ENCODE assay signal across 21 cellular contexts in genomic region chr10:100659361-100660098, GRCh38.
"Had no signal": no experiment of that assay in that cellular context is flagged by ENCODE, and none has a peak within 500 bp of the region (broad histone marks: within the 10 kb centered on the region; RNA-seq: fewer than 3 reads in every experiment).

No MANE protein-coding gene starts in this region.

- H3K36me3 ChIP-seq: transverse colon had no signal

- H3K27ac Mint-ChIP-seq: activated naive CD8-positive, alpha-beta T cell treated with anti-CD3 and anti-CD28 coated beads, Interleukin-2, amount 10 ng/mL, durations not matched to agents 7 days and 5 days; natural killer cell; progenitor cell of endocrine pancreas; T-cell had no signal

- H3K9me3 ChIP-seq: transverse colon had no signal

- H3K36me3 Mint-ChIP-seq: brain, natural killer cell, T-cell had no signal

- H3K27ac ChIP-seq: coronary artery, skin epidermis, transverse colon had no signal

- H3K4me3 Mint-ChIP-seq: activated naive CD8-positive, alpha-beta T cell treated with anti-CD3 and anti-CD28 coated beads, Interleukin-2, amount 10 ng/mL, durations not matched to agents 7 days and 5 days; natural killer cell; T-cell had no signal

- H3K4me3 ChIP-seq: coronary artery, skin epidermis, transverse colon had no signal

- H3K9me3 Mint-ChIP-seq: activated naive CD8-positive, alpha-beta T cell treated with anti-CD3 and anti-CD28 coated beads, Interleukin-2, amount 10 ng/mL, durations not matched to agents 7 days and 5 days; natural killer cell; T-cell had no signal

- ATAC-seq: natural killer cell, right cardiac atrium, T-cell had no signal

- DNase-seq: activated CD4-positive, alpha-beta T cell treated with anti-CD3 and anti-CD28 coated beads for 1 hour; activated CD4-positive, alpha-beta T cell treated with anti-CD3 and anti-CD28 coated beads, Interleukin-2, amount 50 U/mL, for 4 hours; activated naive CD4-positive, alpha-beta T cell; activated naive CD8-positive, alpha-beta T cell treated with anti-CD3 and anti-CD28 coated beads, Interleukin-2, amount 10 ng/mL, durations not matched to agents 7 days and 5 days; activated T-cell treated with anti-CD3 and anti-CD28 coated beads for 4 hours; central memory CD4-positive, alpha-beta T cell; effector CD4-positive, alpha-beta T cell; foreskin melanocyte; mesenchymal stem cell; natural killer cell; right cardiac atrium; stimulated activated CD4-positive, alpha-beta T cell treated with anti-CD3 and anti-CD28 coated beads, Interleukin-4, amount 100 ng/mL, for 24 hours; stimulated activated naive CD4-positive, alpha-beta T cell treated with Interleukin-2 at 50 U/mL for 16 hours; substantia nigra; T-cell; T1000; transverse colon had no signal
